1 cellular context compared by ENCODE assay signal in the genomic region with DNA sequence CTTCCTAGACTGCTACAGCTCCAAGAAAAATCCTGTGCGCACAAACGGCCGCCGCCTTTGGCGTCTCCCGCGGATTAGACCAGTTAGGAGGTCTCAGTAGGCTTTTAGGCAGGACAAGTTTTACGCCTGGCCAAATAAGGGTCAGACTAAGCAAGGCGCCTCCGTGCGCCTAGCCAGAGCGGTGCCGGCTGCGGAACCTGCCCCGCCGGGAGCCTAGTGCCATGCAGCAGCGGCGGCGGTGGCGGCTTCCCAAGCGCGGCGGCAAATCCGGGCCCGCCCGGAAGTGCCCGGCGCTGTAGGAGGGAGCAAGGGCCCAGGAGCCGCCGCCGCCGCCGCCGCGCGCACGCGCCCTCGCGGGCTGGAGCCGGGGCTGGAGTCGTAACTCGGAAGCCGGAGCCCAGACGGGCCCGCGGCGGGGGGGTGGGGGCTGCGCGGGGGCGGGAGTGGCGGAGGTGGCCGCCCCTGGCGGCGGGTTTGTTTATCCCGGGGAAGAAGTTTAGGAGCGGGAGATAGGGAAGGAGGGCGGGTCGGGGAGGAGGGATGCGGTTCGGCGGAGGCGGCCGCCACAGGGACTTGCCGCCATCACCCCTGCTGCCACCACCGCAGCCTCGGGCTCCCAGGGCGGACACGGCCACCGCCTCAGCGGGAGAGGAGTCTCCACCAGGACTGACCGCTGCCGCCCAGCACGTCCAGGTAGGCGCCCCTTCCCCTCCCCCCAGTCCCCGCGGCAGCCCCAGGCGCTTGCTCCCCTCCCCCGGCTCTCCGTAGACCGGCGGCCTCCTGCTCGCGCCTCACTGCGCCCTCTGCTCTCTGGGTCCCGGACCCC.
TF ChIP-seq lines count a peak whose summit lies in the region.

A gene (plus strand): TSS at position 344 of the 826 bp plus-strand sequence. CDS start 48,447 bp downstream, outside the sequence.

TF ChIP-seq in HepG2, 621 proteins besides CTCF, POLR2A, EP300 and RAD21 (continued from another document and continues in another):
- TF ChIP-seq, protein P1, sequence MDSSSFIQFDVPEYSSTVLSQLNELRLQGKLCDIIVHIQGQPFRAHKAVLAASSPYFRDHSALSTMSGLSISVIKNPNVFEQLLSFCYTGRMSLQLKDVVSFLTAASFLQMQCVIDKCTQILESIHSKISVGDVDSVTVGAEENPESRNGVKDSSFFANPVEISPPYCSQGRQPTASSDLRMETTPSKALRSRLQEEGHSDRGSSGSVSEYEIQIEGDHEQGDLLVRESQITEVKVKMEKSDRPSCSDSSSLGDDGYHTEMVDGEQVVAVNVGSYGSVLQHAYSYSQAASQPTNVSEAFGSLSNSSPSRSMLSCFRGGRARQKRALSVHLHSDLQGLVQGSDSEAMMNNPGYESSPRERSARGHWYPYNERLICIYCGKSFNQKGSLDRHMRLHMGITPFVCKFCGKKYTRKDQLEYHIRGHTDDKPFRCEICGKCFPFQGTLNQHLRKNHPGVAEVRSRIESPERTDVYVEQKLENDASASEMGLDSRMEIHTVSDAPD (CRISPR knock-in tag; IDR thresholded peaks at IDR 0.05) = 0 out of 2 replicates have a peak, but pooled peaks have one; percentile 22
- no peak for TF ChIP-seq EHMT2 (IDR thresholded peaks at IDR 0.05; ENCODE audit: borderline replicate concordance, low read depth, low read length)
- TF ChIP-seq, protein P2, sequence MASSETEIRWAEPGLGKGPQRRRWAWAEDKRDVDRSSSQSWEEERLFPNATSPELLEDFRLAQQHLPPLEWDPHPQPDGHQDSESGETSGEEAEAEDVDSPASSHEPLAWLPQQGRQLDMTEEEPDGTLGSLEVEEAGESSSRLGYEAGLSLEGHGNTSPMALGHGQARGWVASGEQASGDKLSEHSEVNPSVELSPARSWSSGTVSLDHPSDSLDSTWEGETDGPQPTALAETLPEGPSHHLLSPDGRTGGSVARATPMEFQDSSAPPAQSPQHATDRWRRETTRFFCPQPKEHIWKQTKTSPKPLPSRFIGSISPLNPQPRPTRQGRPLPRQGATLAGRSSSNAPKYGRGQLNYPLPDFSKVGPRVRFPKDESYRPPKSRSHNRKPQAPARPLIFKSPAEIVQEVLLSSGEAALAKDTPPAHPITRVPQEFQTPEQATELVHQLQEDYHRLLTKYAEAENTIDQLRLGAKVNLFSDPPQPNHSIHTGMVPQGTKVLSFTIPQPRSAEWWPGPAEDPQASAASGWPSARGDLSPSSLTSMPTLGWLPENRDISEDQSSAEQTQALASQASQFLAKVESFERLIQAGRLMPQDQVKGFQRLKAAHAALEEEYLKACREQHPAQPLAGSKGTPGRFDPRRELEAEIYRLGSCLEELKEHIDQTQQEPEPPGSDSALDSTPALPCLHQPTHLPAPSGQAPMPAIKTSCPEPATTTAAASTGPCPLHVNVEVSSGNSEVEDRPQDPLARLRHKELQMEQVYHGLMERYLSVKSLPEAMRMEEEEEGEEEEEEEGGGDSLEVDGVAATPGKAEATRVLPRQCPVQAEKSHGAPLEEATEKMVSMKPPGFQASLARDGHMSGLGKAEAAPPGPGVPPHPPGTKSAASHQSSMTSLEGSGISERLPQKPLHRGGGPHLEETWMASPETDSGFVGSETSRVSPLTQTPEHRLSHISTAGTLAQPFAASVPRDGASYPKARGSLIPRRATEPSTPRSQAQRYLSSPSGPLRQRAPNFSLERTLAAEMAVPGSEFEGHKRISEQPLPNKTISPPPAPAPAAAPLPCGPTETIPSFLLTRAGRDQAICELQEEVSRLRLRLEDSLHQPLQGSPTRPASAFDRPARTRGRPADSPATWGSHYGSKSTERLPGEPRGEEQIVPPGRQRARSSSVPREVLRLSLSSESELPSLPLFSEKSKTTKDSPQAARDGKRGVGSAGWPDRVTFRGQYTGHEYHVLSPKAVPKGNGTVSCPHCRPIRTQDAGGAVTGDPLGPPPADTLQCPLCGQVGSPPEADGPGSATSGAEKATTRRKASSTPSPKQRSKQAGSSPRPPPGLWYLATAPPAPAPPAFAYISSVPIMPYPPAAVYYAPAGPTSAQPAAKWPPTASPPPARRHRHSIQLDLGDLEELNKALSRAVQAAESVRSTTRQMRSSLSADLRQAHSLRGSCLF (CRISPR knock-in tag; IDR thresholded peaks at IDR 0.05; ENCODE audit: borderline replicate concordance) = no peak
- TF ChIP-seq NR2F6 (IDR thresholded peaks at IDR 0.05) = no peak
- 0 out of 2 replicates have a peak, but pooled peaks have one; percentile 7 for TF ChIP-seq NR2F6 (CRISPR knock-in tag; IDR thresholded peaks at IDR 0.05)
- TF ChIP-seq RNF2 (conservative IDR thresholded peaks at IDR 0.05; ENCODE audit: low read depth) = peak; percentile 90; the same call in 1 of the 2 replicates
- TF ChIP-seq ZNF431 (CRISPR knock-in tag; IDR thresholded peaks at IDR 0.05; ENCODE audit: borderline replicate concordance, low read depth) = 0 out of 2 replicates have a peak, but pooled peaks have one; percentile 41
- peak; percentile 79; the same call in 1 of the 2 replicates for TF ChIP-seq ZNF547 (CRISPR knock-in tag; IDR thresholded peaks at IDR 0.05)
- TF ChIP-seq ZFP36L2 (CRISPR knock-in tag; IDR thresholded peaks at IDR 0.05) = no peak
- TF ChIP-seq CCAR2 (optimal IDR thresholded peaks at IDR 0.05; ENCODE audit: low read depth, low read length) = no peak
- TF ChIP-seq, protein P3, sequence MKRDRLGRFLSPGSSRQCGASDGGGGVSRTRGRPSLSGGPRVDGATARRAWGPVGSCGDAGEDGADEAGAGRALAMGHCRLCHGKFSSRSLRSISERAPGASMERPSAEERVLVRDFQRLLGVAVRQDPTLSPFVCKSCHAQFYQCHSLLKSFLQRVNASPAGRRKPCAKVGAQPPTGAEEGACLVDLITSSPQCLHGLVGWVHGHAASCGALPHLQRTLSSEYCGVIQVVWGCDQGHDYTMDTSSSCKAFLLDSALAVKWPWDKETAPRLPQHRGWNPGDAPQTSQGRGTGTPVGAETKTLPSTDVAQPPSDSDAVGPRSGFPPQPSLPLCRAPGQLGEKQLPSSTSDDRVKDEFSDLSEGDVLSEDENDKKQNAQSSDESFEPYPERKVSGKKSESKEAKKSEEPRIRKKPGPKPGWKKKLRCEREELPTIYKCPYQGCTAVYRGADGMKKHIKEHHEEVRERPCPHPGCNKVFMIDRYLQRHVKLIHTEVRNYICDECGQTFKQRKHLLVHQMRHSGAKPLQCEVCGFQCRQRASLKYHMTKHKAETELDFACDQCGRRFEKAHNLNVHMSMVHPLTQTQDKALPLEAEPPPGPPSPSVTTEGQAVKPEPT (CRISPR knock-in tag; IDR thresholded peaks at IDR 0.05; ENCODE audit: low read depth) = no peak
- TF ChIP-seq, protein P4, sequence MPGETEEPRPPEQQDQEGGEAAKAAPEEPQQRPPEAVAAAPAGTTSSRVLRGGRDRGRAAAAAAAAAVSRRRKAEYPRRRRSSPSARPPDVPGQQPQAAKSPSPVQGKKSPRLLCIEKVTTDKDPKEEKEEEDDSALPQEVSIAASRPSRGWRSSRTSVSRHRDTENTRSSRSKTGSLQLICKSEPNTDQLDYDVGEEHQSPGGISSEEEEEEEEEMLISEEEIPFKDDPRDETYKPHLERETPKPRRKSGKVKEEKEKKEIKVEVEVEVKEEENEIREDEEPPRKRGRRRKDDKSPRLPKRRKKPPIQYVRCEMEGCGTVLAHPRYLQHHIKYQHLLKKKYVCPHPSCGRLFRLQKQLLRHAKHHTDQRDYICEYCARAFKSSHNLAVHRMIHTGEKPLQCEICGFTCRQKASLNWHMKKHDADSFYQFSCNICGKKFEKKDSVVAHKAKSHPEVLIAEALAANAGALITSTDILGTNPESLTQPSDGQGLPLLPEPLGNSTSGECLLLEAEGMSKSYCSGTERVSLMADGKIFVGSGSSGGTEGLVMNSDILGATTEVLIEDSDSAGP (CRISPR knock-in tag; IDR thresholded peaks at IDR 0.05; ENCODE audit: borderline replicate concordance) = no peak
- no peak for TF ChIP-seq ZBTB3 (CRISPR knock-in tag; IDR thresholded peaks at IDR 0.05; ENCODE audit: borderline replicate concordance, low read depth)
- no peak for TF ChIP-seq ZNF577 (CRISPR knock-in tag; IDR thresholded peaks at IDR 0.05; ENCODE audit: borderline replicate concordance, low read depth)
- TF ChIP-seq NKX3-1 (CRISPR knock-in tag; IDR thresholded peaks at IDR 0.05) = no peak
- TF ChIP-seq NBN (conservative IDR thresholded peaks at IDR 0.05) = no peak
- TF ChIP-seq ZKSCAN5 (CRISPR knock-in tag; IDR thresholded peaks at IDR 0.05) = no peak
- TF ChIP-seq KDM1A (CRISPR knock-in tag; IDR thresholded peaks at IDR 0.05) = no peak
- TF ChIP-seq ZBTB20 (CRISPR knock-in tag; IDR thresholded peaks at IDR 0.05; ENCODE audit: borderline replicate concordance, low read depth) = no peak
- 0 out of 2 replicates have a peak, but pooled peaks have one; percentile 80 for TF ChIP-seq ZNF678 (CRISPR knock-in tag; IDR thresholded peaks at IDR 0.05)
- TF ChIP-seq MEIS1 (CRISPR knock-in tag; IDR thresholded peaks at IDR 0.05; ENCODE audit: borderline replicate concordance) = peak; percentile 68; the same call in 1 of the 2 replicates
- TF ChIP-seq, protein P5, sequence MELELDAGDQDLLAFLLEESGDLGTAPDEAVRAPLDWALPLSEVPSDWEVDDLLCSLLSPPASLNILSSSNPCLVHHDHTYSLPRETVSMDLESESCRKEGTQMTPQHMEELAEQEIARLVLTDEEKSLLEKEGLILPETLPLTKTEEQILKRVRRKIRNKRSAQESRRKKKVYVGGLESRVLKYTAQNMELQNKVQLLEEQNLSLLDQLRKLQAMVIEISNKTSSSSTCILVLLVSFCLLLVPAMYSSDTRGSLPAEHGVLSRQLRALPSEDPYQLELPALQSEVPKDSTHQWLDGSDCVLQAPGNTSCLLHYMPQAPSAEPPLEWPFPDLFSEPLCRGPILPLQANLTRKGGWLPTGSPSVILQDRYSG (CRISPR knock-in tag; IDR thresholded peaks at IDR 0.05) = no peak; the same call in 1 of the 2 replicates
- no peak for TF ChIP-seq DNMT1 (CRISPR knock-in tag; IDR thresholded peaks at IDR 0.05)
- TF ChIP-seq ATM (IDR thresholded peaks at IDR 0.05; ENCODE audit: borderline replicate concordance) = no peak
- no peak for TF ChIP-seq CHCHD3 (CRISPR knock-in tag; IDR thresholded peaks at IDR 0.05)
- peak; percentile 51; the same call in 1 of the 2 replicates for TF ChIP-seq ZNF460 (CRISPR knock-in tag; IDR thresholded peaks at IDR 0.05; ENCODE audit: borderline replicate concordance)
- TF ChIP-seq ZNF546 (CRISPR knock-in tag; conservative IDR thresholded peaks at IDR 0.05) = no peak
- TF ChIP-seq FOXC1 (CRISPR knock-in tag; IDR thresholded peaks at IDR 0.05; ENCODE audit: borderline replicate concordance) = peak; percentile 87; the same call in 1 of the 2 replicates
- peak; percentile 85 for TF ChIP-seq GFI1 (CRISPR knock-in tag; IDR thresholded peaks at IDR 0.05; ENCODE audit: borderline replicate concordance)
- peak; percentile 96 for TF ChIP-seq HNRNPK (IDR thresholded peaks at IDR 0.05; ENCODE audit: low read depth, low read length, poor library complexity, severe bottlenecking)
- TF ChIP-seq FOXA3 (CRISPR knock-in tag; IDR thresholded peaks at IDR 0.05) = no peak; the same call in 1 of the 2 replicates
- TF ChIP-seq ARNT2 (CRISPR knock-in tag; IDR thresholded peaks at IDR 0.05; ENCODE audit: low read depth) = peak; percentile 93
- no peak for TF ChIP-seq LCORL (IDR thresholded peaks at IDR 0.05)
- TF ChIP-seq LCORL (CRISPR knock-in tag; IDR thresholded peaks at IDR 0.05) = peak; percentile 74
- TF ChIP-seq AHR (CRISPR knock-in tag; IDR thresholded peaks at IDR 0.05) = no peak
- peak; percentile 97 for TF ChIP-seq ZNF816 (CRISPR knock-in tag; IDR thresholded peaks at IDR 0.05; ENCODE audit: borderline replicate concordance)
- TF ChIP-seq NFKB2 (CRISPR knock-in tag; IDR thresholded peaks at IDR 0.05; ENCODE audit: borderline replicate concordance) = peak; percentile 67; the same call in 1 of the 2 replicates
- 0 out of 2 replicates have a peak, but pooled peaks have one; percentile 75 for TF ChIP-seq ZNF30 (CRISPR knock-in tag; IDR thresholded peaks at IDR 0.05)
- TF ChIP-seq ZNF292 (CRISPR knock-in tag; IDR thresholded peaks at IDR 0.05; ENCODE audit: borderline replicate concordance, low read depth) = no peak; the same call in 1 of the 2 replicates
- TF ChIP-seq, protein P6, sequence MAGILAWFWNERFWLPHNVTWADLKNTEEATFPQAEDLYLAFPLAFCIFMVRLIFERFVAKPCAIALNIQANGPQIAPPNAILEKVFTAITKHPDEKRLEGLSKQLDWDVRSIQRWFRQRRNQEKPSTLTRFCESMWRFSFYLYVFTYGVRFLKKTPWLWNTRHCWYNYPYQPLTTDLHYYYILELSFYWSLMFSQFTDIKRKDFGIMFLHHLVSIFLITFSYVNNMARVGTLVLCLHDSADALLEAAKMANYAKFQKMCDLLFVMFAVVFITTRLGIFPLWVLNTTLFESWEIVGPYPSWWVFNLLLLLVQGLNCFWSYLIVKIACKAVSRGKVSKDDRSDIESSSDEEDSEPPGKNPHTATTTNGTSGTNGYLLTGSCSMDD (CRISPR knock-in tag; IDR thresholded peaks at IDR 0.05) = no peak
- TF ChIP-seq ZNF761 (CRISPR knock-in tag; conservative IDR thresholded peaks at IDR 0.05) = 0 out of 2 replicates have a peak, but pooled peaks have one; percentile 6
- no peak for TF ChIP-seq KLF9 (CRISPR knock-in tag; IDR thresholded peaks at IDR 0.05; ENCODE audit: low read depth)
- peak; percentile 78; the same call in 1 of the 2 replicates for TF ChIP-seq SMAD1 (CRISPR knock-in tag; IDR thresholded peaks at IDR 0.05; ENCODE audit: borderline replicate concordance, low read depth)
- peak; percentile 59; the same call in 1 of the 2 replicates for TF ChIP-seq RXRB (CRISPR knock-in tag; IDR thresholded peaks at IDR 0.05; ENCODE audit: borderline replicate concordance)
- TF ChIP-seq ZNF253 (CRISPR knock-in tag; IDR thresholded peaks at IDR 0.05; ENCODE audit: borderline replicate concordance) = no peak; the same call in 1 of the 2 replicates
- TF ChIP-seq ZFP90 (CRISPR knock-in tag; IDR thresholded peaks at IDR 0.05; ENCODE audit: borderline replicate concordance) = no peak
- TF ChIP-seq NFYB (CRISPR knock-in tag; IDR thresholded peaks at IDR 0.05) = no peak
- TF ChIP-seq, protein P7, sequence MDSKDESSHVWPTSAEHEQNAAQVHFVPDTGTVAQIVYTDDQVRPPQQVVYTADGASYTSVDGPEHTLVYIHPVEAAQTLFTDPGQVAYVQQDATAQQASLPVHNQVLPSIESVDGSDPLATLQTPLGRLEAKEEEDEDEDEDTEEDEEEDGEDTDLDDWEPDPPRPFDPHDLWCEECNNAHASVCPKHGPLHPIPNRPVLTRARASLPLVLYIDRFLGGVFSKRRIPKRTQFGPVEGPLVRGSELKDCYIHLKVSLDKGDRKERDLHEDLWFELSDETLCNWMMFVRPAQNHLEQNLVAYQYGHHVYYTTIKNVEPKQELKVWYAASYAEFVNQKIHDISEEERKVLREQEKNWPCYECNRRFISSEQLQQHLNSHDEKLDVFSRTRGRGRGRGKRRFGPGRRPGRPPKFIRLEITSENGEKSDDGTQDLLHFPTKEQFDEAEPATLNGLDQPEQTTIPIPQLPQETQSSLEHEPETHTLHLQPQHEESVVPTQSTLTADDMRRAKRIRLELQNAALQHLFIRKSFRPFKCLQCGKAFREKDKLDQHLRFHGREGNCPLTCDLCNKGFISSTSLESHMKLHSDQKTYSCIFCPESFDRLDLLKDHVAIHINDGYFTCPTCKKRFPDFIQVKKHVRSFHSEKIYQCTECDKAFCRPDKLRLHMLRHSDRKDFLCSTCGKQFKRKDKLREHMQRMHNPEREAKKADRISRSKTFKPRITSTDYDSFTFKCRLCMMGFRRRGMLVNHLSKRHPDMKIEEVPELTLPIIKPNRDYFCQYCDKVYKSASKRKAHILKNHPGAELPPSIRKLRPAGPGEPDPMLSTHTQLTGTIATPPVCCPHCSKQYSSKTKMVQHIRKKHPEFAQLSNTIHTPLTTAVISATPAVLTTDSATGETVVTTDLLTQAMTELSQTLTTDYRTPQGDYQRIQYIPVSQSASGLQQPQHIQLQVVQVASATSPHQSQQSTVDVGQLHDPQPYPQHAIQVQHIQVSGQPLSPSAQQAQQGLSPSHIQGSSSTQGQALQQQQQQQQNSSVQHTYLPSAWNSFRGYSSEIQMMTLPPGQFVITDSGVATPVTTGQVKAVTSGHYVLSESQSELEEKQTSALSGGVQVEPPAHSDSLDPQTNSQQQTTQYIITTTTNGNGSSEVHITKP (CRISPR knock-in tag; IDR thresholded peaks at IDR 0.05; ENCODE audit: low read depth) = no peak
